8 cellular contexts compared by ENCODE assay signal in the genomic region with DNA sequence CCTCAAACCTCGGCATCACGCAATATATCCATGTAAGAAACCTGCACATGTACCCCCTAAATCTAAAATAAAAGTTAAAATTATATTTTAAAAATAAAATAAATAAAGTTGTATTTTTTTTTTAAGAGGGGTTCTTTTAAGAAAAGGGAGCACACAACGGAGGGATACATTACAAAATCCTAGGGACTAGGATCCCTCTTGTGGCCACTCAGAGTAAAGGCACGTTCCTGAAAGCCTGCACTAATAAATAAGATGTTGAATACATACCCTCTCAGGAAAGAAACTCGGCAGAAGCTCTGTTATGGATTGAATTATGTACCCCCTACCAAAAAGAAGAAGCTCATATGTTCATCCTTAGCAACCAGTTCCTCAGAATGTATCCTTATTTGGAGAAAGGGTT. TPM values are rescaled to one million over a fixed set of nuclear protein-coding genes. Genes with fewer than 3 reads are reported as not detected.
DNase-seq lines count a peak whose midpoint lies in the region; ATAC-seq, FAIRE-seq and TF ChIP-seq lines count a peak whose summit lies in the region.

No MANE protein-coding gene starts in this region.

- H3K27ac ChIP-seq in MM.1S (ENCODE audit: low read length) = no peak overlapping the region
- no peak overlapping the region for H3K27ac ChIP-seq in GM12878 (ENCODE audit: control insufficient read depth, insufficient read depth)

- H3K4me1 ChIP-seq in MM.1S (ENCODE audit: low read length) (no peaks in the 10 kb centered on the region), GM12878 (ENCODE audit: control insufficient read depth, insufficient read depth, low read length) (no peaks in the 10 kb centered on the region)

- H2AFZ ChIP-seq in MM.1S (ENCODE audit: low read length) = no peak overlapping the region
- H2AFZ ChIP-seq in GM12878 (ENCODE audit: control insufficient read depth, low read depth, low read length) = no peak overlapping the region

- H3K9me3 Mint-ChIP-seq in mesothelial cell of epicardium = no peaks in the 10 kb centered on the region

- no peaks in the 10 kb centered on the region for H3K27me3 Mint-ChIP-seq in mesothelial cell of epicardium (ENCODE audit: low read depth)

- H3F3A ChIP-seq in MM.1S (ENCODE audit: insufficient read depth, low read length) = no peaks in the 10 kb centered on the region

- SMC1A ChIA-PET in GM12878 (lab: Charles Lee; ENCODE audit: uncharacterized antibody, unreplicated experiment) = no interaction called here

- CTCF ChIA-PET in GM12878 (lab: Yijun Ruan, JAX) = interaction anchor here (1.0 kb wide), 1 partner anchor 285 kb away, joined by 4 read pairs; no protein-coding TSS in a partner anchor

- H3K9me2 ChIP-seq in MM.1S (replicated peaks; ENCODE audit: insufficient read depth, low read length) = no peaks in the 10 kb centered on the region

- H3K9me3 ChIP-seq in MM.1S (replicated peaks; ENCODE audit: insufficient read depth, low read length) (no peaks in the 10 kb centered on the region), GM12878 (replicated peaks; ENCODE audit: control insufficient read depth, insufficient read depth, low read length) (no peaks in the 10 kb centered on the region)

- WGBS in GM12878 (ENCODE audit: insufficient coverage, insufficient replicate concordance, low lambda C conversion rate, missing lambda C conversion rate) = 20% methylated on average over 5 of the region's 5 CpGs

- no peak overlapping the region for H3K4me3 Mint-ChIP-seq in mesothelial cell of epicardium

- intact Hi-C loops in GM12878 (cut with micrococcal nuclease; ENCODE audit: unreplicated experiment) = no loop called here

- FAIRE-seq in GM12878 (lab: Jason Lieb, UNC) = peak; percentile 66

- no peak overlapping the region for H3K27ac Mint-ChIP-seq in mesothelial cell of epicardium

- POLR2A ChIA-PET in GM12878 (lab: Charles Lee) = no interaction called here

- no peaks in the 10 kb centered on the region for H3K27me3 ChIP-seq in MM.1S (replicated peaks; ENCODE audit: insufficient read depth, low read length)
- H3K27me3 ChIP-seq in GM12878 (replicated peaks in 1 of 2; ENCODE audit: control insufficient read depth in 2 of 2, insufficient read depth in 2 of 2, low read length in 1 of 2) = no peaks in the 10 kb centered on the region

- RAD21 ChIA-PET in GM12878 (lab: Charles Lee; ENCODE audit: unreplicated experiment) = no interaction called here

- H3K4me1 Mint-ChIP-seq in mesothelial cell of epicardium = no peaks in the 10 kb centered on the region

- DNase-seq in CD1c-positive myeloid dendritic cell (ENCODE audit: extremely low spot score) (peak; percentile 3), MM.1S (peak; percentile 6), GM12878 (ENCODE audit: low read depth, low spot score) (no peak), mesothelial cell of epicardium (ENCODE audit: low spot score in 2 of 2, unreplicated experiment in 2 of 2) (no peak), GDM1 (lab: John Stamatoyannopoulos, UW) (no peak), NCI-H1436 treated with DMSO at 0.1 percent for 48 hours (lab: John Stamatoyannopoulos, UW) (no peak)

- peak; percentile 91 for ATAC-seq in GM18867 (IDR thresholded peaks at IDR 0.05; ENCODE audit: unreplicated experiment)
- peak; percentile 76 for ATAC-seq in GM12878
- ATAC-seq in HG03457 (IDR thresholded peaks at IDR 0.05; ENCODE audit: unreplicated experiment) = no peak

- no TSS peak for BruUV-seq in GM12878 (replicated peaks; lab: Mats Ljungman, UMichigan)

- no peaks in the 10 kb centered on the region for H3K36me3 Mint-ChIP-seq in mesothelial cell of epicardium

- in situ Hi-C loops in GM12878 (cut with MboI) = no loop called here

- H3K4me2 ChIP-seq in MM.1S (ENCODE audit: low read depth, low read length) (no peak overlapping the region), GM12878 (ENCODE audit: control insufficient read depth, insufficient read depth) (no peak overlapping the region)

- H3K9ac ChIP-seq in MM.1S (ENCODE audit: low read length) (no peak overlapping the region), GM12878 (ENCODE audit: control insufficient read depth, insufficient read depth, low read length) (no peak overlapping the region)

- no peaks in the 10 kb centered on the region for H3K79me2 ChIP-seq in MM.1S (ENCODE audit: low read length)
- no peaks in the 10 kb centered on the region for H3K79me2 ChIP-seq in GM12878 (ENCODE audit: control insufficient read depth, insufficient read depth, low read length)

- no peak overlapping the region for H3K4me3 ChIP-seq in MM.1S (ENCODE audit: low read length)
- no peak overlapping the region for H3K4me3 ChIP-seq in GM12878

- TF ChIP-seq EP300 in GM12878 (IDR thresholded peaks at IDR 0.05; ENCODE audit: borderline replicate concordance in 1 of 2, control insufficient read depth in 1 of 2, low read depth in 2 of 2, low read length in 2 of 2) = no peak

- no peaks in the 10 kb centered on the region for H4K20me1 ChIP-seq in MM.1S (ENCODE audit: insufficient read depth, low read length)
- no peaks in the 10 kb centered on the region for H4K20me1 ChIP-seq in GM12878 (ENCODE audit: control insufficient read depth, insufficient read depth)

- TF ChIP-seq POLR2A in GM12878 (IDR thresholded peaks at IDR 0.05; ENCODE audit: low read depth, low read length) = no peak

- TF ChIP-seq CTCF in MM.1S (IDR thresholded peaks at IDR 0.05; ENCODE audit: low read length) = peak; percentile 34
- TF ChIP-seq CTCF in GM12878 (IDR thresholded peaks at IDR 0.05 in 2 of 3, conservative IDR thresholded peaks at IDR 0.05 in 1 of 3; ENCODE audit: control insufficient read depth in 2 of 3, extremely low read depth in 1 of 3, insufficient read depth in 1 of 3, low read depth in 3 of 3, low read length in 3 of 3) = peak; percentile 38 to 63 (median 42)
- peak; percentile 79 for TF ChIP-seq CTCF in mesothelial cell of epicardium (IDR thresholded peaks at IDR 0.05; ENCODE audit: unreplicated experiment)

- H3K36me3 ChIP-seq in MM.1S (replicated peaks; ENCODE audit: insufficient read depth, low read length) (no peaks in the 10 kb centered on the region), GM12878 (ENCODE audit: control insufficient read depth in 2 of 2, insufficient read depth in 2 of 2, low read length in 1 of 2) (no peaks in the 10 kb centered on the region)

- peak; percentile 38; the same call in 1 of the 2 replicates for TF ChIP-seq RAD21 in GM12878 (IDR thresholded peaks at IDR 0.05; ENCODE audit: insufficient read depth, low read depth, low read length)

TF ChIP-seq in GM12878, 131 proteins besides CTCF, POLR2A, EP300 and RAD21 (continues in another document):
- no peak for TF ChIP-seq SUPT20H (IDR thresholded peaks at IDR 0.05; ENCODE audit: borderline replicate concordance, control insufficient read depth, low read depth, low read length)
- TF ChIP-seq, protein P1, sequence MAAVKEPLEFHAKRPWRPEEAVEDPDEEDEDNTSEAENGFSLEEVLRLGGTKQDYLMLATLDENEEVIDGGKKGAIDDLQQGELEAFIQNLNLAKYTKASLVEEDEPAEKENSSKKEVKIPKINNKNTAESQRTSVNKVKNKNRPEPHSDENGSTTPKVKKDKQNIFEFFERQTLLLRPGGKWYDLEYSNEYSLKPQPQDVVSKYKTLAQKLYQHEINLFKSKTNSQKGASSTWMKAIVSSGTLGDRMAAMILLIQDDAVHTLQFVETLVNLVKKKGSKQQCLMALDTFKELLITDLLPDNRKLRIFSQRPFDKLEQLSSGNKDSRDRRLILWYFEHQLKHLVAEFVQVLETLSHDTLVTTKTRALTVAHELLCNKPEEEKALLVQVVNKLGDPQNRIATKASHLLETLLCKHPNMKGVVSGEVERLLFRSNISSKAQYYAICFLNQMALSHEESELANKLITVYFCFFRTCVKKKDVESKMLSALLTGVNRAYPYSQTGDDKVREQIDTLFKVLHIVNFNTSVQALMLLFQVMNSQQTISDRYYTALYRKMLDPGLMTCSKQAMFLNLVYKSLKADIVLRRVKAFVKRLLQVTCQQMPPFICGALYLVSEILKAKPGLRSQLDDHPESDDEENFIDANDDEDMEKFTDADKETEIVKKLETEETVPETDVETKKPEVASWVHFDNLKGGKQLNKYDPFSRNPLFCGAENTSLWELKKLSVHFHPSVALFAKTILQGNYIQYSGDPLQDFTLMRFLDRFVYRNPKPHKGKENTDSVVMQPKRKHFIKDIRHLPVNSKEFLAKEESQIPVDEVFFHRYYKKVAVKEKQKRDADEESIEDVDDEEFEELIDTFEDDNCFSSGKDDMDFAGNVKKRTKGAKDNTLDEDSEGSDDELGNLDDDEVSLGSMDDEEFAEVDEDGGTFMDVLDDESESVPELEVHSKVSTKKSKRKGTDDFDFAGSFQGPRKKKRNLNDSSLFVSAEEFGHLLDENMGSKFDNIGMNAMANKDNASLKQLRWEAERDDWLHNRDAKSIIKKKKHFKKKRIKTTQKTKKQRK (IDR thresholded peaks at IDR 0.05; ENCODE audit: low read depth, low read length) = no peak
- TF ChIP-seq, protein P2, sequence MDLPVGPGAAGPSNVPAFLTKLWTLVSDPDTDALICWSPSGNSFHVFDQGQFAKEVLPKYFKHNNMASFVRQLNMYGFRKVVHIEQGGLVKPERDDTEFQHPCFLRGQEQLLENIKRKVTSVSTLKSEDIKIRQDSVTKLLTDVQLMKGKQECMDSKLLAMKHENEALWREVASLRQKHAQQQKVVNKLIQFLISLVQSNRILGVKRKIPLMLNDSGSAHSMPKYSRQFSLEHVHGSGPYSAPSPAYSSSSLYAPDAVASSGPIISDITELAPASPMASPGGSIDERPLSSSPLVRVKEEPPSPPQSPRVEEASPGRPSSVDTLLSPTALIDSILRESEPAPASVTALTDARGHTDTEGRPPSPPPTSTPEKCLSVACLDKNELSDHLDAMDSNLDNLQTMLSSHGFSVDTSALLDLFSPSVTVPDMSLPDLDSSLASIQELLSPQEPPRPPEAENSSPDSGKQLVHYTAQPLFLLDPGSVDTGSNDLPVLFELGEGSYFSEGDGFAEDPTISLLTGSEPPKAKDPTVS (IDR thresholded peaks at IDR 0.05; ENCODE audit: low read depth, low read length) = no peak

RNA-seq across cellular contexts. Expression of a gene that starts 50.9 kb away (rescaled TPM):
- 29.3 and 33.4 TPM in 2 replicates for total RNA-seq in GM12878 (2013; cell fraction: nucleolus; rRNA removed)
- 71.5 and 78.9 TPM in 2 replicates for total RNA-seq in GM12878 (2014; rRNA removed)
- 75.8 and 89.7 TPM in 2 replicates for total RNA-seq in GM12878 (2014; rRNA removed; fragmentation: Illumina TruSeq; extraction: Trizol)
- total RNA-seq in GM12878 (2021) = 49.2 and 50.3 TPM in 2 replicates
- 40.3 TPM for polyA plus RNA-seq in GM12878 (2011; ENCODE audit: low read depth)
- 60.0 and 74.9 TPM in 2 replicates for polyA plus RNA-seq in GM12878 (2011; rRNA removed)
- 42.0 and 44.3 TPM in 2 replicates for polyA plus RNA-seq in GM12878 (2011; cell fraction: cytosol; rRNA removed)
- 17.9 and 18.1 TPM in 2 replicates for polyA plus RNA-seq in GM12878 (2011; cell fraction: nucleus; rRNA removed)
- 46.5 and 48.0 TPM in 2 replicates for polyA plus RNA-seq in GM12878 (2012)
- polyA plus RNA-seq in GM12878 (2014; fragmentation: Illumina TruSeq; extraction: Trizol) = 53.3 and 58.1 TPM in 2 replicates
- polyA plus RNA-seq in GM12878 (2014; fragmentation: Nextera tagmentation; extraction: Ambion mirVana) = 10 to 100 TPM; 11.1 to 28.4 TPM
- 58.3 and 60.9 TPM in 2 replicates for polyA plus RNA-seq in GM12878 (2014; rRNA removed)
- 100 to 1,000 TPM; 120 to 121 TPM for polyA plus RNA-seq in GM12878 (2016; fragmentation: Nextera tagmentation; extraction: Ambion mirVana)
- polyA minus RNA-seq in GM12878 (2011; rRNA and poly(A)+ RNA removed) = 23.9 and 30.1 TPM in 2 replicates
- polyA minus RNA-seq in GM12878 (2011; cell fraction: cytosol; rRNA and poly(A)+ RNA removed) = 7.6 and 9.2 TPM in 2 replicates
- polyA minus RNA-seq in GM12878 (2011; cell fraction: nucleus; rRNA and poly(A)+ RNA removed) = 4.9 and 5.1 TPM in 2 replicates
- 165 to 173 TPM (median 170 TPM) in 3 replicates for total RNA-seq in mesothelial cell of epicardium

Comparison
In these comparisons a context has a peak if more than half of its experiments do, and no peak if none do; other contexts are left out.
1. DNase-seq: peak in CD1c-positive myeloid dendritic cell (single experiment) and MM.1S (single experiment); none in GM12878 (single experiment), mesothelial cell of epicardium (0 of 2), GDM1 (single experiment) and NCI-H1436 treated with DMSO at 0.1 percent for 48 hours (single experiment).
2. Peak in every context shown above with its lines, with median percentiles within 50 percentile points of each other: CTCF ChIP-seq.